1 cellular context compared by ENCODE assay signal in genomic region chr2:229910147-229910831, GRCh38.
TF ChIP-seq lines count a peak whose summit lies in the region.

No MANE protein-coding gene starts in this region.

TF ChIP-seq in HCT116, 20 proteins besides CTCF, POLR2A, EP300 and RAD21:
- TF ChIP-seq SP1 (IDR thresholded peaks at IDR 0.05; ENCODE audit: low read depth) (no peak), ZNF274 (IDR thresholded peaks at IDR 0.05; ENCODE audit: low read depth, low read length) (no peak), ATF3 (IDR thresholded peaks at IDR 0.05) (no peak)
